ENCODE assay signal across 9 cellular contexts in genomic region chr12:4277205-4277543, GRCh38. TPM values are rescaled to one million over a fixed set of nuclear protein-coding genes. Genes with fewer than 3 reads are reported as not detected.
DNase-seq lines count a peak whose midpoint lies in the region; ATAC-seq and TF ChIP-seq lines count a peak whose summit lies in the region.
"Had no signal": no experiment of that assay in that cellular context is flagged by ENCODE, and none has a peak within 500 bp of the region (broad histone marks: within the 10 kb centered on the region; RNA-seq: fewer than 3 reads in every experiment).

No MANE protein-coding gene starts in this region.

- no peak overlapping the region for H3K4me3 ChIP-seq in cardiac muscle cell
- no peak overlapping the region for H3K4me3 ChIP-seq in transverse colon
- H3K4me3 ChIP-seq: BLaER1 had no signal

- H3K9me3 ChIP-seq in cardiac muscle cell (ENCODE audit: low read depth): no peaks in the 10 kb centered on the region
- no peaks in the 10 kb centered on the region for H3K9me3 ChIP-seq in transverse colon
- H3K9me3 ChIP-seq: BLaER1 had no signal

- ATAC-seq in memory B cell (ENCODE audit: low read depth) (no peak), GM21529 (IDR thresholded peaks at IDR 0.05; ENCODE audit: unreplicated experiment) (no peak)

- no peak for TF ChIP-seq CTCF in cardiac muscle cell (IDR thresholded peaks at IDR 0.05; ENCODE audit: low read depth, low read length)
- TF ChIP-seq CTCF in transverse colon (IDR thresholded peaks at IDR 0.05): no peak

- H3K27ac Mint-ChIP-seq in activated naive CD8-positive, alpha-beta T cell: peak overlapping the region; percentile 92
- peak overlapping the region; percentile 100 for H3K27ac Mint-ChIP-seq in memory B cell

- TF ChIP-seq POLR2A in transverse colon (IDR thresholded peaks at IDR 0.05): no peak

- H3K27me3 ChIP-seq in cardiac muscle cell: peaks cover 2% of the 10 kb centered on the region
- H3K27me3 ChIP-seq in transverse colon: no peaks in the 10 kb centered on the region

- DNase-seq in cardiac muscle cell (ENCODE audit: low read depth in 1 of 2, low spot score in 1 of 2): no peak
- DNase-seq in cardiac septum (ENCODE audit: low spot score): no peak
- no peak for DNase-seq in memory B cell (ENCODE audit: low spot score in 2 of 2)
- DNase-seq in transverse colon: no peak
- no peak for DNase-seq in activated gamma-delta T cell (lab: John Stamatoyannopoulos, UW)
- no peak for DNase-seq in D341Med (ENCODE audit: low spot score)

- peaks cover 51% of the 10 kb centered on the region for H3K4me1 Mint-ChIP-seq in activated naive CD8-positive, alpha-beta T cell (ENCODE audit: low read depth)
- H3K4me1 Mint-ChIP-seq in memory B cell: peaks cover 37% of the 10 kb centered on the region

- no peaks in the 10 kb centered on the region for H3K9me3 Mint-ChIP-seq in activated naive CD8-positive, alpha-beta T cell (ENCODE audit: low read depth)
- H3K9me3 Mint-ChIP-seq in memory B cell: no peaks in the 10 kb centered on the region

- no peaks in the 10 kb centered on the region for H3K36me3 ChIP-seq in cardiac muscle cell
- no peaks in the 10 kb centered on the region for H3K36me3 ChIP-seq in transverse colon
- H3K36me3 ChIP-seq: BLaER1 had no signal

- intact Hi-C loops in cardiac septum (cut with DNase I): loop anchor here (2.0 to 5.0 kb wide), 5 partner anchors 45 to 392 kb away; partner anchors contain the start of gene TIGAR
- intact Hi-C loops in transverse colon (cut with DNase I; ENCODE audit: low total_unique reads): loop anchor here (5.0 to 10.0 kb wide), 2 partner anchors 245 to 282 kb away; no protein-coding TSS in a partner anchor

- H3K4me1 ChIP-seq in cardiac muscle cell (ENCODE audit: low read depth) (peaks cover 46% of the 10 kb centered on the region), transverse colon (peaks cover 39 to 77% (median 75%) of the 10 kb centered on the region in 4 donors)

- WGBS in transverse colon (ENCODE audit: low coverage in 1 of 2), 2 donors: 18 to 33% methylated on average over 2 to 6 of the region's 6 CpGs

- no peak for TF ChIP-seq EP300 in transverse colon (IDR thresholded peaks at IDR 0.05; ENCODE audit: low read depth)

- H3K27me3 Mint-ChIP-seq in activated naive CD8-positive, alpha-beta T cell: no peaks in the 10 kb centered on the region
- no peaks in the 10 kb centered on the region for H3K27me3 Mint-ChIP-seq in memory B cell

- H3K27ac ChIP-seq in cardiac muscle cell: peak overlapping the region; percentile 46
- peak overlapping the region; percentile 92 to 97 (median 95) for H3K27ac ChIP-seq in transverse colon
- H3K27ac ChIP-seq: BLaER1 had no signal

- H3K4me3 Mint-ChIP-seq in activated naive CD8-positive, alpha-beta T cell: peak overlapping the region; percentile 98
- no peak overlapping the region for H3K4me3 Mint-ChIP-seq in memory B cell

- in situ Hi-C loops in transverse colon (cut with MboI; ENCODE audit: low pct_ligation_motif_present in 1 of 4, low pct_unique_long_range_greater_than_20kb in 1 of 4, low sequenced_read_pairs in 3 of 4): loop anchor here (5.0 to 25.0 kb wide), 8 partner anchors 162 to 402 kb away; partner anchors contain the start of gene PARP11 (in 1 of the 4)

- H3K36me3 Mint-ChIP-seq in activated naive CD8-positive, alpha-beta T cell: peaks cover 20% of the 10 kb centered on the region
- H3K36me3 Mint-ChIP-seq in memory B cell: peaks cover 23% of the 10 kb centered on the region

RNA-seq across cellular contexts. Expression of gene CCND2, which starts 3.6 kb away (rescaled TPM):
- total RNA-seq in cardiac muscle cell (89.9 and 110 TPM in 2 replicates), cardiac septum (478 TPM), transverse colon (100 to 1,000 TPM in 1 of 4 donors, 10 to 100 TPM in 3; 32.9 to 132 (median 58.8) TPM)
- polyA plus RNA-seq in cardiac muscle cell: 91.5 and 94.4 TPM in 2 replicates

RNA-seq across cellular contexts. Expression of gene TIGAR, which starts 43.8 kb away (rescaled TPM):
- 2.7 and 3.2 TPM in 2 replicates for total RNA-seq in cardiac muscle cell
- 8.5 and 16.4 TPM in 2 replicates for polyA plus RNA-seq in cardiac muscle cell
- total RNA-seq in cardiac septum: 13.0 TPM
- total RNA-seq in transverse colon: 10 to 100 TPM in 1 of 4 donors, 1 to 10 TPM in 3; 2.6 to 26.6 (median 4.4) TPM
